ENCODE assay signal across 1 cellular context in the genomic region with DNA sequence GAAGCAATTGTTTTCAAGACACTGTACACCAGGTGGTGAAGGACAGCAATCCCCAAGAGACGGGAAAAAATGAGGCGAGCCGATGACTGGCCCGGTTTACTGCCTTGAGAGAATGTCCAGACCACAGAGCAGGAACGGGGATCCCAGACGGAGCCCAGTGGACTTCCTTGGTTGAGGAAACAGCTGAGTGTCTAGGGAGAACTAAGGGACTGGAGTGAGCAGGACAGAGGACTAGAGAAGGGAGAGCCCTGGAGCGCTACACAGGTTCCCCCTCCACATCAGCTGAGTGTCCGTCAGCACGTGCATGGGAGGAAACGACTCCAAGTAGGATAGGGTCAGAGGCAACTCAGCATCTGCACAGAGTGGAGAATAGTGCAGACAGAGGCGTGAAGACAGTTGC.
TF ChIP-seq lines count a peak whose summit lies in the region.

No MANE protein-coding gene starts in this region.

TF ChIP-seq in K562, 482 proteins besides CTCF, POLR2A, EP300 and RAD21:
- TF ChIP-seq TFAP4 (CRISPR knock-in tag; IDR thresholded peaks at IDR 0.05; ENCODE audit: borderline replicate concordance) (0 out of 2 replicates have a peak, but pooled peaks have one; percentile 16), ESRRB (CRISPR knock-in tag; IDR thresholded peaks at IDR 0.05; ENCODE audit: borderline replicate concordance) (no peak), BHLHE40 (IDR thresholded peaks at IDR 0.05; ENCODE audit: low read length) (peak; percentile 45; the same call in 1 of the 2 replicates), OTX1 (CRISPR knock-in tag; IDR thresholded peaks at IDR 0.05) (no peak)
- TF ChIP-seq, protein P1, sequence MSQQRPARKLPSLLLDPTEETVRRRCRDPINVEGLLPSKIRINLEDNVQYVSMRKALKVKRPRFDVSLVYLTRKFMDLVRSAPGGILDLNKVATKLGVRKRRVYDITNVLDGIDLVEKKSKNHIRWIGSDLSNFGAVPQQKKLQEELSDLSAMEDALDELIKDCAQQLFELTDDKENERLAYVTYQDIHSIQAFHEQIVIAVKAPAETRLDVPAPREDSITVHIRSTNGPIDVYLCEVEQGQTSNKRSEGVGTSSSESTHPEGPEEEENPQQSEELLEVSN (IDR thresholded peaks at IDR 0.05; ENCODE audit: borderline replicate concordance in 1 of 2, extremely low read depth in 1 of 2, insufficient read depth in 1 of 2, insufficient read length in 1 of 2, low read depth in 1 of 2, low read length in 1 of 2, poor library complexity in 1 of 2, severe bottlenecking in 1 of 2): peak in 1 of 2 experiments; percentile 46
